28 cellular contexts compared by ENCODE assay signal in the genomic region with DNA sequence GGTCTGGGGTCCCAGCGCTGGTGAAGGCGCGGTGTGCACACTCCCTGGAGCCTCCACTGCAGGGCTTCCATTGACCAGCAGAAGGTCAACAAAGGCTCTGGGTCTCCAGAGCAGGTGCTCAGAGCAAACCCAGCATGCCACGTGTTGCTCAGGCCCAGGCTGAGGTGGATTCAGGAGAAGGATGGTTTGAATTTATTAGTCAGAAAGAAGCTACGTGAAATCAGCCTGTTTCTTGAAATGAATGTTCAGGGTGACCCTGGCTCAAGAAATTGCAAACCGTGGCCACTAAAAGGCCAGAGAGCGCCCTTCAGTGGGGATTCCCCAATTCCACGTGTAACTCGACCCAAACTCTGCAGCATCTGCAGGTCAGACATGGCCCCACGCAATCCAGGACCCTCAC.
DNase-seq lines count a peak whose midpoint lies in the region; ATAC-seq and TF ChIP-seq lines count a peak whose summit lies in the region.
"Had no signal": no experiment of that assay in that cellular context is flagged by ENCODE, and none has a peak within 500 bp of the region (broad histone marks: within the 10 kb centered on the region; RNA-seq: fewer than 3 reads in every experiment).

No MANE protein-coding gene starts in this region.

- H3K23ac ChIP-seq in IMR-90 (ENCODE audit: low read depth, low read length): no peak overlapping the region

- H3K18ac ChIP-seq in IMR-90 (ENCODE audit: low read depth, low read length): no peak overlapping the region

- 76% methylated on average over 10 of the region's 10 CpGs for WGBS in mammary epithelial cell (ENCODE audit: low coverage, missing lambda C conversion rate)
- WGBS in IMR-90 (ENCODE audit: extremely low coverage in 2 of 2, insufficient read length in 1 of 2), 2 experiments: 89% methylated on average over 4 of the region's 10 CpGs; no CpG with 5 or more reads in 1 of the 2 experiments

- H4K8ac ChIP-seq in IMR-90 (ENCODE audit: low read depth in 2 of 2, low read length in 2 of 2): no peak overlapping the region

- H2AK9ac ChIP-seq in IMR-90 (replicated peaks; ENCODE audit: low read depth, low read length, poor library complexity): no peak overlapping the region

- peaks cover 43 to 71% of the 10 kb centered on the region in 2 donors for H3K4me1 Mint-ChIP-seq in stimulated activated naive B cell treated with anti-CD40 and anti-IgM and Interleukin-4, amounts not matched to agents 10 μg/mL and 1 μg/mL and 100 μg/mL, for 72 hours

- no peak overlapping the region for H3K56ac ChIP-seq in IMR-90 (ENCODE audit: extremely low read depth, insufficient read depth, low read length)

- H2AK5ac ChIP-seq in IMR-90 (ENCODE audit: low read depth, low read length): 0 out of 2 replicates have a peak overlapping the region, but pooled peaks have one; percentile 10

- H4K91ac ChIP-seq in IMR-90 (ENCODE audit: insufficient read depth, low read depth, low read length): no peak overlapping the region

- in situ Hi-C loops in mammary epithelial cell (cut with MboI; ENCODE audit: low sequenced_read_pairs in 2 of 2): no loop called here
- in situ Hi-C loops in IMR-90 (cut with MboI; ENCODE audit: low sequenced_read_pairs): no loop called here

- peak overlapping the region; percentile 90 for H3K27ac Mint-ChIP-seq in stimulated activated naive B cell treated with anti-CD40 and anti-IgM and Interleukin-4, amounts not matched to agents 10 μg/mL and 1 μg/mL and 100 μg/mL, for 72 hours
- H3K27ac Mint-ChIP-seq: CD4-positive, alpha-beta memory T cell; naive thymus-derived CD8-positive, alpha-beta T cell; T-helper 1 cell treated with Interleukin-12 subunit alpha and Interleukin-12 subunit beta and Interleukin-4 antibody, amounts not matched to agents 30 μg/mL and 1 μg/mL, for 36 hours had no signal

- H4K20me1 ChIP-seq in mammary epithelial cell (ENCODE audit: insufficient read depth, low read length) (no peaks in the 10 kb centered on the region), HCT116 (ENCODE audit: insufficient read depth) (no peaks in the 10 kb centered on the region), IMR-90 (ENCODE audit: insufficient read depth, low read length) (no peaks in the 10 kb centered on the region)

- TF ChIP-seq POLR2A in breast epithelium (IDR thresholded peaks at IDR 0.05): no peak
- TF ChIP-seq POLR2A in HCT116 (IDR thresholded peaks at IDR 0.05; ENCODE audit: borderline replicate concordance, extremely low read depth, insufficient read depth, insufficient read length): no peak
- no peak for TF ChIP-seq POLR2A in IMR-90 (IDR thresholded peaks at IDR 0.05; ENCODE audit: low read depth, low read length)

- H3K9me2 ChIP-seq in HCT116 (ENCODE audit: insufficient read depth): no peaks in the 10 kb centered on the region

- TF ChIP-seq RAD21 in HCT116 (IDR thresholded peaks at IDR 0.05; ENCODE audit: low read depth) (no peak), IMR-90 (IDR thresholded peaks at IDR 0.05; ENCODE audit: low read length) (no peak)

- ATAC-seq in HCT116 (no peak), IMR-90 (ENCODE audit: low read depth) (no peak), HG02623 (IDR thresholded peaks at IDR 0.05; ENCODE audit: unreplicated experiment) (no peak), GM19395 (IDR thresholded peaks at IDR 0.05; ENCODE audit: unreplicated experiment) (no peak)
- peak; percentile 53 to 57 for ATAC-seq in stimulated activated naive B cell treated with anti-CD40 and anti-IgM and Interleukin-4, amounts not matched to agents 10 μg/mL and 1 μg/mL and 100 μg/mL, for 72 hours (replicated peaks)
- ATAC-seq: activated T-cell treated with anti-CD3 and anti-CD28 coated beads, Interleukin-2, amount 50 U/mL, for 4 hours; left ventricle myocardium superior; naive thymus-derived CD8-positive, alpha-beta T cell had no signal

- H2BK15ac ChIP-seq in IMR-90 (ENCODE audit: low read depth, low read length): no peak overlapping the region

- H3K27ac ChIP-seq in mammary epithelial cell (ENCODE audit: insufficient read depth, low read depth, low read length) (no peak overlapping the region), breast epithelium (no peak overlapping the region), HCT116 (ENCODE audit: low read depth, low read length) (no peak overlapping the region), IMR-90 (ENCODE audit: insufficient read depth, low read length) (no peak overlapping the region)
- H3K27ac ChIP-seq: 22Rv1, adrenal gland had no signal

- CTCF ChIA-PET in mammary epithelial cell (lab: Charles Lee; ENCODE audit: low non-redundant PET): no interaction called here
- CTCF ChIA-PET in HCT116 (lab: Charles Lee): interaction anchor here (3.4 kb wide), 1 partner anchor 59 kb away, joined by 15 read pairs; no protein-coding TSS in a partner anchor
- CTCF ChIA-PET in IMR-90 (lab: Yijun Ruan, JAX): interaction anchor here (0.6 to 1.7 kb wide), 3 partner anchors 11 to 59 kb away, joined by 3 to 6 read pairs (median 3); no protein-coding TSS in a partner anchor
- CTCF ChIA-PET in HEK293T (lab: Yijun Ruan, JAX): no interaction called here

- POLR2A ChIA-PET in HCT116 (lab: Charles Lee) (no interaction called here), IMR-90 (lab: Charles Lee; ENCODE audit: unreplicated experiment) (no interaction called here), HEK293T (lab: Yijun Ruan, JAX) (no interaction called here)

- peaks cover 15 to 21% of the 10 kb centered on the region in 2 donors for H3K36me3 Mint-ChIP-seq in stimulated activated naive B cell treated with anti-CD40 and anti-IgM and Interleukin-4, amounts not matched to agents 10 μg/mL and 1 μg/mL and 100 μg/mL, for 72 hours
- H3K36me3 Mint-ChIP-seq: CD4-positive, alpha-beta memory T cell; IgD-negative memory B cell had no signal

- H3K36me3 ChIP-seq in mammary epithelial cell (ENCODE audit: insufficient read depth, low read length) (no peaks in the 10 kb centered on the region), breast epithelium (no peaks in the 10 kb centered on the region), HCT116 (ENCODE audit: control insufficient read depth in 1 of 2, insufficient read depth in 2 of 2, low read length in 2 of 2) (no peaks in the 10 kb centered on the region), IMR-90 (ENCODE audit: control insufficient read depth, insufficient read depth, low read length) (no peaks in the 10 kb centered on the region)
- H3K36me3 ChIP-seq: adrenal gland had no signal

- DNase-seq in mammary epithelial cell (no peak), breast epithelium (ENCODE audit: low spot score in 2 of 2) (no peak), HCT116 (ENCODE audit: low read depth, low spot score) (no peak), IMR-90 (no peak), HEK293T (ENCODE audit: extremely low spot score) (no peak)
- DNase-seq in stimulated activated naive B cell treated with anti-CD40 and anti-IgM and Interleukin-4, amounts not matched to agents 10 μg/mL and 1 μg/mL and 100 μg/mL, for 72 hours: peak; percentile 58
- DNase-seq: activated CD4-positive, alpha-beta T cell treated with anti-CD3 and anti-CD28 coated beads for 4 hours; activated naive CD4-positive, alpha-beta T cell; activated T-cell treated with anti-CD3 and anti-CD28 coated beads, Interleukin-2, amount 50 U/mL, for 4 hours; adrenal gland; CD4-positive, alpha-beta memory T cell; dermis blood vessel endothelial cell; left ventricle myocardium superior; midbrain; naive thymus-derived CD8-positive, alpha-beta T cell; NCI-H1105; NCI-H2029 treated with DMSO at 0.1 percent for 48 hours; NCI-H226; NCI-H774; retina; small intestine; stimulated activated CD4-positive, alpha-beta T cell treated with anti-CD3 and anti-CD28 coated beads, Interleukin-1b, Interleukin-23, amount 100 ng/mL, for 48 hours; substantia nigra had no signal

- peak overlapping the region; percentile 43 for H2BK20ac ChIP-seq in IMR-90 (ENCODE audit: low read depth, low read length)

- dilution Hi-C loops in mammary epithelial cell (cut with HindIII; ENCODE audit: low sequenced_read_pairs): no loop called here
- dilution Hi-C loops in IMR-90 (cut with HindIII; ENCODE audit: low sequenced_read_pairs, unreplicated experiment): no loop called here

- H2AFZ ChIP-seq in mammary epithelial cell (ENCODE audit: low read depth, low read length) (peak overlapping the region; percentile 59), HCT116 (ENCODE audit: low read depth, low read length, poor library complexity, severe bottlenecking) (no peak overlapping the region), IMR-90 (replicated peaks; ENCODE audit: low read length, poor library complexity) (peak overlapping the region; percentile 33)

- peaks cover 6% of the 10 kb centered on the region for H3K9me1 ChIP-seq in IMR-90 (ENCODE audit: insufficient read depth, low read length)

- H3K4me3 ChIP-seq in mammary epithelial cell (replicated peaks in 1 of 3; ENCODE audit: insufficient read depth in 1 of 3, low read depth in 2 of 3, low read length in 3 of 3) (no peak overlapping the region), breast epithelium (no peak overlapping the region), HCT116 (replicated peaks in 1 of 2; ENCODE audit: low read depth in 1 of 2, low read length in 2 of 2) (no peak overlapping the region; a peak in 1 of 4 replicates), IMR-90 (ENCODE audit: insufficient read depth, low read depth, low read length) (no peak overlapping the region)
- H3K4me3 ChIP-seq: adrenal gland had no signal

- peaks cover 5% of the 10 kb centered on the region for H3K4me1 ChIP-seq in mammary epithelial cell (ENCODE audit: insufficient read depth, low read length)
- no peaks in the 10 kb centered on the region for H3K4me1 ChIP-seq in breast epithelium
- H3K4me1 ChIP-seq in HCT116 (ENCODE audit: control insufficient read depth in 1 of 2, insufficient read depth in 2 of 2, low read length in 2 of 2): peaks cover 16 to 35% of the 10 kb centered on the region in 2 experiments
- H3K4me1 ChIP-seq in IMR-90 (ENCODE audit: control insufficient read depth, insufficient read depth, low read length): peaks cover 6% of the 10 kb centered on the region
- H3K4me1 ChIP-seq: adrenal gland had no signal

- peaks cover 13 to 15% of the 10 kb centered on the region in 2 donors for H3K9me3 Mint-ChIP-seq in stimulated activated naive B cell treated with anti-CD40 and anti-IgM and Interleukin-4, amounts not matched to agents 10 μg/mL and 1 μg/mL and 100 μg/mL, for 72 hours

- H3K4me2 ChIP-seq in mammary epithelial cell (ENCODE audit: insufficient read depth, low read depth, low read length) (no peak overlapping the region), HCT116 (ENCODE audit: low read length) (peak overlapping the region; percentile 83), IMR-90 (ENCODE audit: low read depth, low read length) (no peak overlapping the region)

- BruUV-seq in mammary epithelial cell (replicated peaks; lab: Mats Ljungman, UMichigan) (no TSS peak), HCT116 (replicated peaks; lab: Mats Ljungman, UMichigan) (no TSS peak), IMR-90 (replicated peaks; lab: Mats Ljungman, UMichigan) (no TSS peak)

- no peak overlapping the region for H3K4ac ChIP-seq in IMR-90 (ENCODE audit: low read depth, low read length)

- H3K79me2 ChIP-seq in mammary epithelial cell (ENCODE audit: insufficient read depth, low read length) (no peaks in the 10 kb centered on the region), HCT116 (ENCODE audit: insufficient read depth, low read length) (no peaks in the 10 kb centered on the region)

- RAD21 ChIA-PET in HCT116 (lab: Charles Lee; ENCODE audit: low non-redundant PET in 1 of 2, low total read pairs in 2 of 2, uncharacterized antibody in 2 of 2, unreplicated experiment in 2 of 2): no interaction called here

- intact Hi-C loops in mammary epithelial cell (cut with micrococcal nuclease) (no loop called here), breast epithelium (cut with DNase I; ENCODE audit: low total_unique reads) (no loop called here), HCT116 (cut with micrococcal nuclease) (no loop called here), IMR-90 (cut with micrococcal nuclease) (no loop called here)

- H3K79me1 ChIP-seq in IMR-90 (ENCODE audit: low read depth in 1 of 2, low read length in 2 of 2): no peaks in the 10 kb centered on the region

- no peak overlapping the region for H3K14ac ChIP-seq in IMR-90 (replicated peaks; ENCODE audit: low read depth, low read length)

- H3K4me3 Mint-ChIP-seq in stimulated activated naive B cell treated with anti-CD40 and anti-IgM and Interleukin-4, amounts not matched to agents 10 μg/mL and 1 μg/mL and 100 μg/mL, for 72 hours: peak overlapping the region; percentile 8 to 58
- H3K4me3 Mint-ChIP-seq: activated T-cell treated with anti-CD3 and anti-CD28 coated beads, Interleukin-2, amount 50 U/mL, for 4 hours; CD4-positive, alpha-beta memory T cell; naive thymus-derived CD8-positive, alpha-beta T cell; T-helper 1 cell treated with Interleukin-12 subunit alpha and Interleukin-12 subunit beta and Interleukin-4 antibody, amounts not matched to agents 30 μg/mL and 1 μg/mL, for 36 hours had no signal

- H2BK120ac ChIP-seq in IMR-90 (ENCODE audit: low read depth, low read length): no peak overlapping the region

- H3K27me3 Mint-ChIP-seq in stimulated activated naive B cell treated with anti-CD40 and anti-IgM and Interleukin-4, amounts not matched to agents 10 μg/mL and 1 μg/mL and 100 μg/mL, for 72 hours: peaks cover 10 to 12% of the 10 kb centered on the region in 2 donors

- H3K9ac ChIP-seq in mammary epithelial cell (ENCODE audit: insufficient read depth, low read length) (no peak overlapping the region), HCT116 (ENCODE audit: low read length) (no peak overlapping the region), IMR-90 (ENCODE audit: low read depth, low read length) (no peak overlapping the region)

- H3K27me3 ChIP-seq in mammary epithelial cell (ENCODE audit: insufficient read depth, low read length) (no peaks in the 10 kb centered on the region), breast epithelium (peaks cover 0 to 9% of the 10 kb centered on the region in 2 donors), HCT116 (ENCODE audit: insufficient read depth, low read length) (no peaks in the 10 kb centered on the region), IMR-90 (ENCODE audit: control insufficient read depth, insufficient read depth, low read length) (no peaks in the 10 kb centered on the region; the same call in 1 of the 2 replicates)

- H4K5ac ChIP-seq in IMR-90 (ENCODE audit: low read depth, low read length): no peak overlapping the region

- TF ChIP-seq CTCF in mammary epithelial cell (conservative IDR thresholded peaks at IDR 0.05 in 1 of 2, IDR thresholded peaks at IDR 0.05 in 1 of 2; ENCODE audit: extremely low read depth in 1 of 2, insufficient read depth in 1 of 2, low read depth in 1 of 2, low read length in 2 of 2) (no peak), breast epithelium (IDR thresholded peaks at IDR 0.05) (no peak), HCT116 (IDR thresholded peaks at IDR 0.05 in 2 of 3, conservative IDR thresholded peaks at IDR 0.05 in 1 of 3; ENCODE audit: borderline replicate concordance in 1 of 3, insufficient read depth in 1 of 3, low read depth in 2 of 3, low read length in 2 of 3) (no peak), IMR-90 (conservative IDR thresholded peaks at IDR 0.05; ENCODE audit: low read depth, low read length) (no peak)

- no peak overlapping the region for H2BK5ac ChIP-seq in IMR-90 (ENCODE audit: low read depth, low read length, poor library complexity, severe bottlenecking)

- no peaks in the 10 kb centered on the region for H3K9me3 ChIP-seq in mammary epithelial cell (replicated peaks; ENCODE audit: insufficient read depth, low read length)
- peaks cover 8 to 12% of the 10 kb centered on the region in 2 donors for H3K9me3 ChIP-seq in breast epithelium
- H3K9me3 ChIP-seq in HCT116 (ENCODE audit: control insufficient read depth in 1 of 2, insufficient read depth in 1 of 2, low read depth in 1 of 2, low read length in 2 of 2): no peaks in the 10 kb centered on the region
- peaks cover 9% of the 10 kb centered on the region for H3K9me3 ChIP-seq in IMR-90 (ENCODE audit: control insufficient read depth, insufficient read depth, low read length)
- H3K9me3 ChIP-seq: adrenal gland had no signal

Comparison
In these comparisons a context has a peak if more than half of its experiments do, and no peak if none do; other contexts are left out.
1. ATAC-seq: peak in stimulated activated naive B cell treated with anti-CD40 and anti-IgM and Interleukin-4, amounts not matched to agents 10 μg/mL and 1 μg/mL and 100 μg/mL, for 72 hours (2 of 2); none in HCT116 (single experiment), IMR-90 (single experiment), HG02623 (single experiment) and GM19395 (single experiment).
2. CTCF ChIA-PET loops: an anchor here in HCT116 (3.4 kb wide) and IMR-90 (0.6 to 1.7 kb wide); none called in mammary epithelial cell and HEK293T.